ENCODE assay signal across 9 cellular contexts in genomic region chr2:222572761-222573174, GRCh38.
DNase-seq lines count a peak whose midpoint lies in the region; ATAC-seq and TF ChIP-seq lines count a peak whose summit lies in the region.
"Had no signal": no experiment of that assay in that cellular context is flagged by ENCODE, and none has a peak within 500 bp of the region (broad histone marks: within the 10 kb centered on the region; RNA-seq: fewer than 3 reads in every experiment).

No MANE protein-coding gene starts in this region.

- no peak overlapping the region for H3K9ac ChIP-seq in rectal smooth muscle tissue (ENCODE audit: low read length)

- H3K27me3 ChIP-seq in rectal smooth muscle tissue (ENCODE audit: control insufficient read depth, insufficient read depth, low read length): no peaks in the 10 kb centered on the region

- H3K9me3 Mint-ChIP-seq in T-helper 1 cell treated with Interleukin-12 subunit alpha and Interleukin-12 subunit beta and Interleukin-4 antibody, amounts not matched to agents 30 μg/mL and 1 μg/mL, for 36 hours: no peaks in the 10 kb centered on the region

- H3K36me3 Mint-ChIP-seq in T-helper 1 cell treated with Interleukin-12 subunit alpha and Interleukin-12 subunit beta and Interleukin-4 antibody, amounts not matched to agents 30 μg/mL and 1 μg/mL, for 36 hours (ENCODE audit: low read depth): peaks cover 18% of the 10 kb centered on the region

- peak overlapping the region; percentile 70 for H3K27ac ChIP-seq in rectal smooth muscle tissue (ENCODE audit: low read depth, low read length)

- peaks cover 6% of the 10 kb centered on the region for H3K36me3 ChIP-seq in rectal smooth muscle tissue (ENCODE audit: control insufficient read depth, insufficient read depth, low read length)

- peak; percentile 81 for DNase-seq in H4 (ENCODE audit: low spot score)
- DNase-seq in fibroblast of villous mesenchyme (ENCODE audit: low read depth): peak; percentile 86
- DNase-seq in stimulated activated CD4-positive, alpha-beta T cell treated with anti-CD3 and anti-CD28 coated beads, Interleukin-2, amount 100 ng/mL, for 48 hours: no peak
- DNase-seq in GM10266 (ENCODE audit: extremely low spot score): no peak
- no peak for DNase-seq in amniotic stem cell (lab: John Stamatoyannopoulos, UW)
- DNase-seq: NCI-H187 had no signal

- H3K4me3 ChIP-seq in fibroblast of villous mesenchyme (ENCODE audit: low read depth, low read length) (no peak overlapping the region), rectal smooth muscle tissue (ENCODE audit: low read length) (no peak overlapping the region)

- peak overlapping the region; percentile 31 for H3K27ac Mint-ChIP-seq in T-helper 1 cell treated with Interleukin-12 subunit alpha and Interleukin-12 subunit beta and Interleukin-4 antibody, amounts not matched to agents 30 μg/mL and 1 μg/mL, for 36 hours

- peaks cover 18% of the 10 kb centered on the region for H3K4me1 Mint-ChIP-seq in T-helper 1 cell treated with Interleukin-12 subunit alpha and Interleukin-12 subunit beta and Interleukin-4 antibody, amounts not matched to agents 30 μg/mL and 1 μg/mL, for 36 hours (ENCODE audit: low read depth)

- peaks cover 23% of the 10 kb centered on the region for H3K4me1 ChIP-seq in rectal smooth muscle tissue (ENCODE audit: control insufficient read depth, insufficient read depth, low read length)

- H3K4me3 Mint-ChIP-seq in T-helper 1 cell treated with Interleukin-12 subunit alpha and Interleukin-12 subunit beta and Interleukin-4 antibody, amounts not matched to agents 30 μg/mL and 1 μg/mL, for 36 hours: no peak overlapping the region

- no peaks in the 10 kb centered on the region for H3K27me3 Mint-ChIP-seq in T-helper 1 cell treated with Interleukin-12 subunit alpha and Interleukin-12 subunit beta and Interleukin-4 antibody, amounts not matched to agents 30 μg/mL and 1 μg/mL, for 36 hours (ENCODE audit: low read depth)

- no peak for ATAC-seq in HG03565 (IDR thresholded peaks at IDR 0.05; ENCODE audit: unreplicated experiment)

- TF ChIP-seq CTCF in fibroblast of villous mesenchyme (IDR thresholded peaks at IDR 0.05; ENCODE audit: insufficient read depth, low read depth, low read length): no peak
- TF ChIP-seq CTCF in GM10266 (IDR thresholded peaks at IDR 0.05; ENCODE audit: control insufficient read depth, insufficient read depth, low read depth, missing control alignments): no peak

Comparison
In these comparisons a context has a peak if more than half of its experiments do, and no peak if none do; other contexts are left out.
1. DNase-seq: peak in H4 (single experiment) and fibroblast of villous mesenchyme (single experiment); none in stimulated activated CD4-positive, alpha-beta T cell treated with anti-CD3 and anti-CD28 coated beads, Interleukin-2, amount 100 ng/mL, for 48 hours (0 of 2), GM10266 (single experiment) and amniotic stem cell (single experiment).